Comparison of ENCODE assay signal across 20 cellular contexts in genomic region chr2:110107092-110108079, GRCh38. TPM values are rescaled to one million over a fixed set of nuclear protein-coding genes. Genes with fewer than 3 reads are reported as not detected.
DNase-seq lines count a peak whose midpoint lies in the region; ATAC-seq and TF ChIP-seq lines count a peak whose summit lies in the region.
"Had no signal": no experiment of that assay in that cellular context is flagged by ENCODE, and none has a peak within 500 bp of the region (broad histone marks: within the 10 kb centered on the region; RNA-seq: fewer than 3 reads in every experiment).

No MANE protein-coding gene starts in this region.

- no peaks in the 10 kb centered on the region for H3K27me3 Mint-ChIP-seq in HFFc6 (ENCODE audit: insufficient read depth)

- no peaks in the 10 kb centered on the region for H3K36me3 ChIP-seq in thyroid gland

- no peaks in the 10 kb centered on the region for H3K9me3 ChIP-seq in thyroid gland

- peaks cover 11% of the 10 kb centered on the region; the same call in 1 of the 2 replicates for H3K9me3 Mint-ChIP-seq in HFFc6

- no peak overlapping the region for H3K4me3 Mint-ChIP-seq in HFFc6
- H3K4me3 Mint-ChIP-seq: activated naive CD8-positive, alpha-beta T cell treated with anti-CD3 and anti-CD28 coated beads for 36 hours; naive thymus-derived CD8-positive, alpha-beta T cell; WTC11 had no signal

- ATAC-seq in HG03196 (IDR thresholded peaks at IDR 0.05; ENCODE audit: unreplicated experiment), result no peak
- ATAC-seq: left ventricle myocardium superior; naive thymus-derived CD8-positive, alpha-beta T cell; WTC11 had no signal

- TF ChIP-seq CTCF in HFFc6 (IDR thresholded peaks at IDR 0.05) (no peak), VCaP (conservative IDR thresholded peaks at IDR 0.05) (no peak), fibroblast of the aortic adventitia (IDR thresholded peaks at IDR 0.05; ENCODE audit: insufficient read depth, low read length) (no peak), thyroid gland (IDR thresholded peaks at IDR 0.05) (no peak)

- H3K27ac Mint-ChIP-seq in HFFc6, result peak overlapping the region; percentile 20; the same call in 1 of the 2 replicates
- H3K27ac Mint-ChIP-seq: activated naive CD8-positive, alpha-beta T cell treated with anti-CD3 and anti-CD28 coated beads for 36 hours; WTC11 had no signal

- DNase-seq in HFFc6 (no peak), fibroblast of the aortic adventitia (ENCODE audit: low read depth) (peak; percentile 40), thyroid gland (no peak), Ammon's horn (ENCODE audit: low spot score) (no peak), hepatic stellate cell (ENCODE audit: low spot score) (no peak)
- no peak for DNase-seq in stimulated activated CD4-positive, alpha-beta T cell treated with anti-CD3 and anti-CD28 coated beads, Interleukin-15, amount 100 ng/mL, for 24 hours
- DNase-seq: activated naive CD8-positive, alpha-beta T cell treated with anti-CD3 and anti-CD28 coated beads for 36 hours; central memory CD4-positive, alpha-beta T cell; effector CD8-positive, alpha-beta T cell; foreskin melanocyte; KG1; left ventricle myocardium superior; naive thymus-derived CD8-positive, alpha-beta T cell; NCI-H1092 treated with DMSO at 0.1 percent for 48 hours; NCI-H774; stimulated activated CD4-positive, alpha-beta T cell treated with anti-CD3 and anti-CD28 coated beads, Interleukin-4, amount 100 ng/mL, for 1 hour had no signal

- H3K27me3 ChIP-seq in thyroid gland, result no peaks in the 10 kb centered on the region

- peaks cover 37% of the 10 kb centered on the region for H3K36me3 Mint-ChIP-seq in HFFc6 (ENCODE audit: low read depth)
- H3K36me3 Mint-ChIP-seq: activated naive CD8-positive, alpha-beta T cell treated with anti-CD3 and anti-CD28 coated beads for 36 hours had no signal

- peaks cover 44 to 51% of the 10 kb centered on the region in 2 donors for H3K4me1 ChIP-seq in thyroid gland

- H3K27ac ChIP-seq in VCaP (peak overlapping the region; percentile 75), thyroid gland (peak overlapping the region; percentile 69 to 96 (median 95))

- no peak for TF ChIP-seq POLR2A in thyroid gland (IDR thresholded peaks at IDR 0.05)

- intact Hi-C loops in thyroid gland (cut with DNase I), result no loop called here

- H3K4me3 ChIP-seq in fibroblast of the aortic adventitia (ENCODE audit: low read depth, low read length) (no peak overlapping the region), thyroid gland (replicated peaks in 1 of 3) (no peak overlapping the region)

- H3K4me1 Mint-ChIP-seq in HFFc6 (ENCODE audit: low read depth), result peaks cover 64% of the 10 kb centered on the region
- H3K4me1 Mint-ChIP-seq: naive thymus-derived CD8-positive, alpha-beta T cell; WTC11 had no signal

- WGBS in thyroid gland, 2 donors, result 70 to 82% methylated on average over 3 of the region's 3 CpGs

RNA-seq across cellular contexts. Expression of gene MALL, which starts 8.2 kb away (rescaled TPM):
- 10 to 100 TPM; 23.7 to 40.9 (median 28.5) TPM for total RNA-seq in HFFc6 (2021; fragmentation: NEBNext Ultra II Directional; extraction: Animal tissue kit (Norgen Biotek cat#: 25700))
- total RNA-seq in fibroblast of the aortic adventitia (ENCODE audit: low replicate concordance) (10.1 and 442 TPM in 2 replicates), thyroid gland (10 to 100 TPM; 13.3 to 54.4 (median 25.0) TPM)
- total RNA-seq: T-helper 1 cell treated with Interleukin-12 subunit alpha and Interleukin-12 subunit beta and Interleukin-4 antibody, amounts not matched to agents 30 ng/mL and 1 ng/mL, for 36 hours had no signal
